Comparison of ENCODE assay signal across 8 cellular contexts in the genomic region with DNA sequence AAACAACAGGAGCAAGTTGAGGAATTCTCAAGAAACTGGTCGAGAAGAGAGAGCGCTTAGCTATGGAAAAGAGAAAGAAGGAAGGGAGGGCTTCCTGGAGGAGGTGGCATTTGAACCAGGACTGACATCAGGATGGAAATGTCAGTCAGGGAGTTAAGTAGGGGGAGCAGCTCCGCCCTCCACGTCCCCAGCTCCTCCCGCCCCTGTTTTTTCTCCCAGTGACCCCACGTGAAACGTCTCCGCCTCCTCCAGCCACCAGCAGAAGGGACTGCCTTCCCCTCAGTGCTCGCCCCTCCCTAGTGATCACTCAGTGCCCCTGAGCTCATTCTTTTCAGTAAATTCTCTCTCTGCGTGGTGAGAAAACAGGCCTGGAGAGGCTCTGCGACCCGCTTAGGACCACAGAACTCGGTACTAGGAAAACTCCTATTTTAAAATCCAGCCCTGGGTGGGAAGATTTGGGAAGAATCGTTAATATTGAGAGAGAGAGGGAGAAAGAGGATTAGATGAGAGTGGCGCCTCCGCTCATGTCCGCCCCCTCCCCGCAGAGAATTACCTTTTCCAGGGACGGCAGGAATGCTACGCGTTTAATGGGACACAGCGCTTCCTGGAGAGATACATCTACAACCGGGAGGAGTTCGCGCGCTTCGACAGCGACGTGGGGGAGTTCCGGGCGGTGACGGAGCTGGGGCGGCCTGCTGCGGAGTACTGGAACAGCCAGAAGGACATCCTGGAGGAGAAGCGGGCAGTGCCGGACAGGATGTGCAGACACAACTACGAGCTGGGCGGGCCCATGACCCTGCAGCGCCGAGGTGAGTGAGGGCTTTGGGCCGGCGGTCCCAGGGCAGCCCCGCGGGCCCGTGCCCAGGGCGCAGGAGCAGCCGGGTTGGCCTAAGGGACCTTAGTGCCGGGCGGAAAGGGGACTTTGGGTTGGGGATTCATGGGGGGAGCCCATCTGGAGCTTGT. TPM values are rescaled to one million over a fixed set of nuclear protein-coding genes. Genes with fewer than 3 reads are reported as not detected.
DNase-seq lines count a peak whose midpoint lies in the region; ATAC-seq, FAIRE-seq and TF ChIP-seq lines count a peak whose summit lies in the region.

No MANE protein-coding gene starts in this region.

- H3K9me3 ChIP-seq in adipocyte (ENCODE audit: control insufficient read depth, low read length), result no peaks in the 10 kb centered on the region
- H3K9me3 ChIP-seq in right atrium auricular region, result no peaks in the 10 kb centered on the region
- no peaks in the 10 kb centered on the region for H3K9me3 ChIP-seq in pancreas

- TF ChIP-seq CTCF in right atrium auricular region (IDR thresholded peaks at IDR 0.05), result no peak
- TF ChIP-seq CTCF in pancreas (IDR thresholded peaks at IDR 0.05), result no peak

- H3K27ac ChIP-seq in right atrium auricular region (peak overlapping the region; percentile 86 to 90), pancreas (peak overlapping the region; percentile 40 to 76 (median 50))

- 7 to 14% methylated on average over 49 of the region's 49 CpGs for WGBS in pancreas, 2 donors

- intact Hi-C loops in pancreas (cut with DNase I), result no loop called here

- H3K27me3 ChIP-seq in adipocyte (replicated peaks; ENCODE audit: control insufficient read depth, insufficient read depth, low read length) (no peaks in the 10 kb centered on the region), right atrium auricular region (no peaks in the 10 kb centered on the region), pancreas (no peaks in the 10 kb centered on the region)

- H3K4me3 ChIP-seq in adipocyte (ENCODE audit: low read length) (peak overlapping the region; percentile 83), right atrium auricular region (peak overlapping the region; percentile 45 to 55), pancreas (peak overlapping the region in 3 of 4 donors; percentile 12 to 43 (median 36))

- DNase-seq in GM18507 (ENCODE audit: extremely low spot score, insufficient read length, low read depth) (no peak), adipocyte (ENCODE audit: low read depth) (peak; percentile 48), right atrium auricular region (ENCODE audit: low spot score) (peak; percentile 84), pancreas (peak in 5 of 6 donors; percentile 40 to 72 (median 52)), NCI-H1694 (lab: John Stamatoyannopoulos, UW) (no peak), Kasumi-1 (lab: John Stamatoyannopoulos, UW) (no peak), OCI-M1 (lab: John Stamatoyannopoulos, UW) (no peak)

- peaks cover 3% of the 10 kb centered on the region for H3K36me3 ChIP-seq in adipocyte (ENCODE audit: control insufficient read depth, insufficient read depth, low read length, severe bottlenecking)
- H3K36me3 ChIP-seq in right atrium auricular region, result peaks cover 19% of the 10 kb centered on the region
- no peaks in the 10 kb centered on the region for H3K36me3 ChIP-seq in pancreas

- FAIRE-seq in GM18507 (lab: Jason Lieb, UNC) (peak; percentile 71), pancreas (lab: Jason Lieb, UNC) (no peak)

- ATAC-seq in pancreas (peak; percentile 56 to 81 (median 76)), GM18873 (IDR thresholded peaks at IDR 0.05; ENCODE audit: low FRiP score, unreplicated experiment) (no peak)

- H3K4me1 ChIP-seq in adipocyte (ENCODE audit: control insufficient read depth, insufficient read depth, low read length) (peaks cover 14% of the 10 kb centered on the region), right atrium auricular region (peaks cover 0 to 21% of the 10 kb centered on the region in 2 donors), pancreas (peaks cover 0 to 6% (median 0%) of the 10 kb centered on the region in 3 donors)

- H3K9ac ChIP-seq in adipocyte (ENCODE audit: low read length), result peak overlapping the region; percentile 79

RNA-seq across cellular contexts. Expression of gene HLA-DPB1, which starts 4.6 kb away (rescaled TPM):
- total RNA-seq in right atrium auricular region, result 10 to 100 TPM; 22.0 to 76.7 TPM
- total RNA-seq in pancreas, result 100 to 1,000 TPM in 1 of 6 donors, 10 to 100 TPM in 5; 11.8 to 156 (median 23.3) TPM
- 10 to 100 TPM; 16.7 to 20.8 TPM for polyA plus RNA-seq in pancreas

RNA-seq across cellular contexts. Expression of gene HLA-DPA1, which starts 7.0 kb away (rescaled TPM):
- total RNA-seq in right atrium auricular region (10 to 100 TPM; 13.1 to 60.5 TPM), pancreas (100 to 1,000 TPM in 1 of 6 donors, 10 to 100 TPM in 2, 1 to 10 TPM in 3; 8.7 to 162 (median 13.5) TPM)
- polyA plus RNA-seq in pancreas, result 1 to 10 TPM; 5.5 to 9.1 TPM

Comparison
In these comparisons a context has a peak if more than half of its experiments do, and no peak if none do; other contexts are left out.
1. DNase-seq: peak in adipocyte (single experiment), right atrium auricular region (single experiment) and pancreas (5 of 6); none in GM18507 (single experiment), NCI-H1694 (single experiment), Kasumi-1 (0 of 2) and OCI-M1 (single experiment).
2. Peak in every context shown above with its lines, with median percentiles within 50 percentile points of each other: H3K4me3 ChIP-seq.